In the genomic region with DNA sequence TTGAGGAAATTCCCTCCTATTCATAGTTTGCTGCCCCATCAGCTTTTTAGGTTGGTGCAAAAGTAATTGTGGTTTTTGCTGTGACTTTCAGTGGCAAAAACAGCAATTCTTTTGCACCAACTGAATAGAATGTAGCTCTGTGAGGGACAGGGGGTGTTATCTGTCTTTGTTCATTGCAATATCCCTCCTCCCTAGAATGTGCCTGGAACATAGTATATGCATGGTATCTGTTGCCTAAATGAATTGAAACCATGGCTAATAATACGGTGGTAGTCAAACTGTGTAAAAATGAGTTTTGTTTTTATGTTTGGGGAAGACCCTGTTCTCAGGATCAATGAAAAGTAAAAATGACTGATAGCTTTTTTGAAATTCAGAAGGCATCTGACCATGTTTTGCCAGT, we compare ENCODE assay signal across 14 cellular contexts. TPM values are rescaled to one million over a fixed set of nuclear protein-coding genes. Genes with fewer than 3 reads are reported as not detected.
DNase-seq lines count a peak whose midpoint lies in the region; ATAC-seq and TF ChIP-seq lines count a peak whose summit lies in the region.
"Had no signal": no experiment of that assay in that cellular context is flagged by ENCODE, and none has a peak within 500 bp of the region (broad histone marks: within the 10 kb centered on the region; RNA-seq: fewer than 3 reads in every experiment).

No MANE protein-coding gene starts in this region.

- no peak overlapping the region for H3K4me3 ChIP-seq in MG63
- H3K4me3 ChIP-seq: HAP-1, SK-N-MC had no signal

- TF ChIP-seq CTCF in GM13977 (IDR thresholded peaks at IDR 0.05; ENCODE audit: extremely low read depth, insufficient read depth, missing control alignments), result no peak

- H3K36me3 ChIP-seq in MG63, result peaks cover 91% of the 10 kb centered on the region

- peak overlapping the region in 1 of 2 donors; percentile 16 for H3K4me3 Mint-ChIP-seq in activated T-cell treated with anti-CD3 and anti-CD28 coated beads, Interleukin-2, amount 50 U/mL, for 72 hours
- no peak overlapping the region for H3K4me3 Mint-ChIP-seq in activated naive CD8-positive, alpha-beta T cell treated with anti-CD3 and anti-CD28 coated beads for 36 hours
- H3K4me3 Mint-ChIP-seq in stimulated activated naive CD8-positive, alpha-beta T cell treated with anti-CD3 and anti-CD28 coated beads, Interleukin-15, amount 100 ng/mL, for 72 hours, result peak overlapping the region in 1 of 2 donors; percentile 9
- H3K4me3 Mint-ChIP-seq: CD14-positive monocyte had no signal

- H3K9me3 Mint-ChIP-seq in activated T-cell treated with anti-CD3 and anti-CD28 coated beads, Interleukin-2, amount 50 U/mL, for 72 hours, result no peaks in the 10 kb centered on the region
- H3K9me3 Mint-ChIP-seq in activated naive CD8-positive, alpha-beta T cell treated with anti-CD3 and anti-CD28 coated beads for 36 hours, result no peaks in the 10 kb centered on the region
- no peaks in the 10 kb centered on the region for H3K9me3 Mint-ChIP-seq in stimulated activated naive CD8-positive, alpha-beta T cell treated with anti-CD3 and anti-CD28 coated beads, Interleukin-15, amount 100 ng/mL, for 72 hours

- peaks cover 4 to 15% of the 10 kb centered on the region in 2 donors for H3K36me3 Mint-ChIP-seq in activated T-cell treated with anti-CD3 and anti-CD28 coated beads, Interleukin-2, amount 50 U/mL, for 72 hours (ENCODE audit: insufficient read depth in 2 of 2)
- peaks cover 21% of the 10 kb centered on the region for H3K36me3 Mint-ChIP-seq in activated naive CD8-positive, alpha-beta T cell treated with anti-CD3 and anti-CD28 coated beads for 36 hours

- no peaks in the 10 kb centered on the region for H3K27me3 Mint-ChIP-seq in activated T-cell treated with anti-CD3 and anti-CD28 coated beads, Interleukin-2, amount 50 U/mL, for 72 hours (ENCODE audit: low read depth)
- no peaks in the 10 kb centered on the region for H3K27me3 Mint-ChIP-seq in activated naive CD8-positive, alpha-beta T cell treated with anti-CD3 and anti-CD28 coated beads for 36 hours
- no peaks in the 10 kb centered on the region for H3K27me3 Mint-ChIP-seq in stimulated activated naive CD8-positive, alpha-beta T cell treated with anti-CD3 and anti-CD28 coated beads, Interleukin-15, amount 100 ng/mL, for 72 hours

- H3K4me1 Mint-ChIP-seq in activated T-cell treated with anti-CD3 and anti-CD28 coated beads, Interleukin-2, amount 50 U/mL, for 72 hours (ENCODE audit: low read depth), result peaks cover 38% of the 10 kb centered on the region
- H3K4me1 Mint-ChIP-seq in activated naive CD8-positive, alpha-beta T cell treated with anti-CD3 and anti-CD28 coated beads for 36 hours, result peaks cover 29% of the 10 kb centered on the region
- H3K4me1 Mint-ChIP-seq in stimulated activated naive CD8-positive, alpha-beta T cell treated with anti-CD3 and anti-CD28 coated beads, Interleukin-15, amount 100 ng/mL, for 72 hours, result peaks cover 42% of the 10 kb centered on the region
- H3K4me1 Mint-ChIP-seq: CD14-positive monocyte had no signal

- no peaks in the 10 kb centered on the region; the same call in 1 of the 2 replicates for H3K9me3 ChIP-seq in MG63
- H3K9me3 ChIP-seq: HAP-1 had no signal

- DNase-seq in activated T-cell treated with anti-CD3 and anti-CD28 coated beads, Interleukin-2, amount 50 U/mL, for 72 hours, result no peak
- DNase-seq in activated T-cell treated with anti-CD3 and anti-CD28 coated beads for 4 hours (no peak), GM13977 (ENCODE audit: low spot score) (peak; percentile 19), MG63 (no peak)
- no peak for DNase-seq in activated naive CD8-positive, alpha-beta T cell treated with anti-CD3 and anti-CD28 coated beads for 36 hours
- no peak for DNase-seq in stimulated activated naive CD8-positive, alpha-beta T cell treated with anti-CD3 and anti-CD28 coated beads, Interleukin-15, amount 100 ng/mL, for 72 hours
- DNase-seq: NCI-H1092, NCI-H2107 had no signal

- H3K27me3 ChIP-seq in MG63, result no peaks in the 10 kb centered on the region

- H3K27ac Mint-ChIP-seq in activated T-cell treated with anti-CD3 and anti-CD28 coated beads, Interleukin-2, amount 50 U/mL, for 72 hours, result peak overlapping the region; percentile 11
- H3K27ac Mint-ChIP-seq in activated naive CD8-positive, alpha-beta T cell treated with anti-CD3 and anti-CD28 coated beads for 36 hours, result peak overlapping the region; percentile 25
- H3K27ac Mint-ChIP-seq in stimulated activated naive CD8-positive, alpha-beta T cell treated with anti-CD3 and anti-CD28 coated beads, Interleukin-15, amount 100 ng/mL, for 72 hours, result no peak overlapping the region

- peak; percentile 52 to 60 for ATAC-seq in activated T-cell treated with anti-CD3 and anti-CD28 coated beads, Interleukin-2, amount 50 U/mL, for 72 hours (replicated peaks in 1 of 2)
- ATAC-seq in stimulated activated naive CD8-positive, alpha-beta T cell treated with anti-CD3 and anti-CD28 coated beads, Interleukin-15, amount 100 ng/mL, for 72 hours, result peak; percentile 93
- no peak for ATAC-seq in HG02588 (IDR thresholded peaks at IDR 0.05; ENCODE audit: unreplicated experiment)
- ATAC-seq: Panc1, Right ventricle myocardium inferior had no signal

- in situ Hi-C loops in GM13977 (cut with MboI; ENCODE audit: low pct_unique_long_range_greater_than_20kb, low sequenced_read_pairs, unreplicated experiment), result no loop called here

RNA-seq across cellular contexts. Expression of a gene that starts 45.1 kb away (rescaled TPM):
- 10 to 100 TPM; 31.7 to 38.2 TPM for total RNA-seq in activated T-cell treated with anti-CD3 and anti-CD28 coated beads, Interleukin-2, amount 50 U/mL, for 72 hours
- total RNA-seq in activated naive CD8-positive, alpha-beta T cell treated with anti-CD3 and anti-CD28 coated beads for 36 hours, result 10 to 100 TPM; 47.4 to 47.8 TPM
- total RNA-seq in MG63 (2014; rRNA removed; shearing (Covaris generic); ENCODE audit: low replicate concordance), result 29.8 and 79.0 TPM in 2 replicates

RNA-seq across cellular contexts. Expression of a gene that starts 59.2 kb away (rescaled TPM):
- 10 to 100 TPM in 1 of 2 donors, 1 to 10 TPM in 1; 8.4 to 10.2 TPM for total RNA-seq in activated T-cell treated with anti-CD3 and anti-CD28 coated beads, Interleukin-2, amount 50 U/mL, for 72 hours
- total RNA-seq in activated naive CD8-positive, alpha-beta T cell treated with anti-CD3 and anti-CD28 coated beads for 36 hours, result 1 to 10 TPM; 3.6 to 3.8 TPM
- total RNA-seq in MG63 (2014; rRNA removed; shearing (Covaris generic); ENCODE audit: low replicate concordance), result 3.4 TPM in 1 of 2 replicates, not detected in the other

Comparison
In these comparisons a context has a peak if more than half of its experiments do, and no peak if none do; other contexts are left out.
1. H3K27ac Mint-ChIP-seq: peak in activated T-cell treated with anti-CD3 and anti-CD28 coated beads, Interleukin-2, amount 50 U/mL, for 72 hours (single experiment) and activated naive CD8-positive, alpha-beta T cell treated with anti-CD3 and anti-CD28 coated beads for 36 hours (single experiment); none in stimulated activated naive CD8-positive, alpha-beta T cell treated with anti-CD3 and anti-CD28 coated beads, Interleukin-15, amount 100 ng/mL, for 72 hours (0 of 2).